Comparison of ENCODE assay signal across 8 cellular contexts in the genomic region with DNA sequence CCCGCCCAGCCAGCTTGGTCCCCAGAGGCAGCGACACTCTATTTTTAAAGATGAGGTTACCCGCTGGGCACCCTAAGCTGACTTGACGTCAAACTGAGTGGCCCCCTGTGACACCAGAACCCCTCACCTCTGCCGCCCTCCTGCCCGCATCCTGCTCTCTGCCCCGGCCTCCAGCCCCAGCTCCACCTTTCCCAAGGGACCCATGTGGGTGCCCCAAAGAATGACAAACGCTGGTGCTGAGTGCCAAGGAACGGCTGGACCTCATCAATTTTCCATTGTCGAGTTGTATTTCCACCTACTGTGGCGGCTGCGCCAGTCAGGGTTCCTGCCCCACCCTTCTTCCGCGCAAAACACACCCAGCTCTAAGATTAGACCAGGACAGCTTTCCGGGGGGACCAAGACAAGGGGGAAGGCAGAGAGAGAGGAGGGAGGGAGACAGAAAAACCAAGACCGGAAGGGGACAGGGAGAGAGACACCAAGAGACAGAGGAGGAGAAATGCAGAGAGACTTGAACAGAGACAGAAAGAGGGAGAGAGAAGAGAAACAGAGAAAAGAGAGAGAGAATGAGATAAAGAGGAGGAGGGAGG. TPM values are rescaled to one million over a fixed set of nuclear protein-coding genes. Genes with fewer than 3 reads are reported as not detected.
DNase-seq lines count a peak whose midpoint lies in the region; ATAC-seq, FAIRE-seq and TF ChIP-seq lines count a peak whose summit lies in the region.

No MANE protein-coding gene starts in this region.

- peaks cover 47% of the 10 kb centered on the region for H3K79me2 ChIP-seq in GM12878 (ENCODE audit: control insufficient read depth, insufficient read depth, low read length)

- SMC1A ChIA-PET in GM12878 (lab: Charles Lee; ENCODE audit: uncharacterized antibody, unreplicated experiment) = interaction anchor here (0.7 to 2.8 kb wide), 5 partner anchors 10 to 100 kb away, joined by 3 to 20 read pairs (median 5); no protein-coding TSS in a partner anchor

- H3K27ac Mint-ChIP-seq in CD4-positive, alpha-beta memory T cell = peak overlapping the region; percentile 93 to 98 (median 97)

- H2AFZ ChIP-seq in GM12878 (ENCODE audit: control insufficient read depth, low read depth, low read length) = no peak overlapping the region

- BruUV-seq in GM12878 (replicated peaks; lab: Mats Ljungman, UMichigan) = TSS peak; percentile 45

- H3K4me1 Mint-ChIP-seq in CD4-positive, alpha-beta memory T cell = peaks cover 16 to 59% (median 36%) of the 10 kb centered on the region in 4 donors

- H3K36me3 Mint-ChIP-seq in CD4-positive, alpha-beta memory T cell = peaks cover 6 to 15% of the 10 kb centered on the region in 2 donors

- H3K4me3 ChIP-seq in CD4-positive, alpha-beta memory T cell (ENCODE audit: low read length in 2 of 2) = peak overlapping the region; percentile 77 to 78
- H3K4me3 ChIP-seq in HUES64 (ENCODE audit: low read length) = peak overlapping the region; percentile 64
- H3K4me3 ChIP-seq in GM12878 = peak overlapping the region; percentile 77
- H3K4me3 ChIP-seq in mononuclear cell (ENCODE audit: low read length) = peak overlapping the region; percentile 59

- peak overlapping the region; percentile 60 for H3K27ac ChIP-seq in CD4-positive, alpha-beta memory T cell (ENCODE audit: low read depth, low read length)
- no peak overlapping the region for H3K27ac ChIP-seq in HUES64 (ENCODE audit: low read depth, low read length)
- peak overlapping the region; percentile 81 for H3K27ac ChIP-seq in GM12878 (ENCODE audit: control insufficient read depth, insufficient read depth)

- FAIRE-seq in GM12878 (lab: Jason Lieb, UNC) = no peak

- peak; percentile 48 for ATAC-seq in GM12878

- peak overlapping the region; percentile 96 to 100 (median 98) for H3K4me3 Mint-ChIP-seq in CD4-positive, alpha-beta memory T cell

- H4K20me1 ChIP-seq in GM12878 (ENCODE audit: control insufficient read depth, insufficient read depth) = no peaks in the 10 kb centered on the region

- peak overlapping the region; percentile 95 for H3K4me2 ChIP-seq in GM12878 (ENCODE audit: control insufficient read depth, insufficient read depth)

- no peaks in the 10 kb centered on the region for H3K27me3 Mint-ChIP-seq in CD4-positive, alpha-beta memory T cell

- peaks cover 0 to 2% (median 0%) of the 10 kb centered on the region in 8 donors for H3K9me3 Mint-ChIP-seq in CD4-positive, alpha-beta memory T cell

- H3K9ac ChIP-seq in HUES64 (ENCODE audit: low read depth, low read length) (no peak overlapping the region), GM12878 (ENCODE audit: control insufficient read depth, insufficient read depth, low read length) (peak overlapping the region; percentile 86)

- WGBS in HUES64 = 50% methylated on average over 12 of the region's 16 CpGs
- 3% methylated on average over 16 of the region's 16 CpGs for whole genome bisulfite sequencing in GM12878 (ENCODE audit: insufficient coverage, insufficient replicate concordance, low lambda C conversion rate, missing lambda C conversion rate)

- no peaks in the 10 kb centered on the region for H3K36me3 ChIP-seq in CD4-positive, alpha-beta memory T cell (ENCODE audit: insufficient read depth, low read length)
- H3K36me3 ChIP-seq in HUES64 (ENCODE audit: insufficient read depth, low read length) = no peaks in the 10 kb centered on the region
- no peaks in the 10 kb centered on the region for H3K36me3 ChIP-seq in GM12878 (ENCODE audit: control insufficient read depth in 2 of 2, insufficient read depth in 2 of 2, low read length in 1 of 2)

- CTCF ChIA-PET in CD4-positive, alpha-beta memory T cell (lab: Charles Lee; ENCODE audit: partially characterized antibody) = interaction anchor here (0.7 to 2.1 kb wide), 3 partner anchors 11 to 52 kb away, joined by 3 to 9 read pairs (median 3); no protein-coding TSS in a partner anchor
- CTCF ChIA-PET in GM12878 (lab: Yijun Ruan, JAX) = interaction anchor here (1.3 to 2.3 kb wide), 5 partner anchors 10 to 251 kb away, joined by 4 to 14 read pairs (median 8); no protein-coding TSS in a partner anchor

- TF ChIP-seq POLR2A in GM12878 (IDR thresholded peaks at IDR 0.05; ENCODE audit: low read depth, low read length) = no peak

- RAD21 ChIA-PET in GM12878 (lab: Charles Lee; ENCODE audit: unreplicated experiment) = interaction anchor here (1.8 to 3.1 kb wide), 2 partner anchors 11 to 60 kb away, joined by 4 to 17 read pairs; no protein-coding TSS in a partner anchor

- TF ChIP-seq EP300 in GM12878 (IDR thresholded peaks at IDR 0.05; ENCODE audit: borderline replicate concordance in 1 of 2, control insufficient read depth in 1 of 2, low read depth in 2 of 2, low read length in 2 of 2) = no peak

- POLR2A ChIA-PET in CD4-positive, alpha-beta memory T cell (lab: Charles Lee; ENCODE audit: partially characterized antibody) = interaction anchor here (1.1 to 1.9 kb wide), 5 partner anchors 11 to 33 kb away, joined by 5 to 16 read pairs (median 5); no protein-coding TSS in a partner anchor
- POLR2A ChIA-PET in GM12878 (lab: Charles Lee) = interaction anchor here (0.7 to 1.9 kb wide), 6 partner anchors 11 to 103 kb away, joined by 3 to 10 read pairs (median 6); no protein-coding TSS in a partner anchor

- no peaks in the 10 kb centered on the region for H3K27me3 ChIP-seq in CD4-positive, alpha-beta memory T cell (ENCODE audit: insufficient read depth, low read length)
- H3K27me3 ChIP-seq in HUES64 (ENCODE audit: insufficient read depth, low read length) (peaks cover 14% of the 10 kb centered on the region), GM12878 (replicated peaks in 1 of 2; ENCODE audit: control insufficient read depth in 2 of 2, insufficient read depth in 2 of 2, low read length in 1 of 2) (no peaks in the 10 kb centered on the region), mononuclear cell (ENCODE audit: insufficient read depth, low read length) (no peaks in the 10 kb centered on the region)

- TF ChIP-seq CTCF in GM12878 (IDR thresholded peaks at IDR 0.05 in 2 of 3, conservative IDR thresholded peaks at IDR 0.05 in 1 of 3; ENCODE audit: control insufficient read depth in 2 of 3, extremely low read depth in 1 of 3, insufficient read depth in 1 of 3, low read depth in 3 of 3, low read length in 3 of 3) = no peak

- TF ChIP-seq RAD21 in GM12878 (IDR thresholded peaks at IDR 0.05; ENCODE audit: insufficient read depth, low read depth, low read length) = no peak

- H3K4me1 ChIP-seq in CD4-positive, alpha-beta memory T cell (ENCODE audit: insufficient read depth, low read length) = peaks cover 41% of the 10 kb centered on the region
- H3K4me1 ChIP-seq in HUES64 (ENCODE audit: insufficient read depth, low read length) (no peaks in the 10 kb centered on the region), GM12878 (ENCODE audit: control insufficient read depth, insufficient read depth, low read length) (peaks cover 5% of the 10 kb centered on the region), mononuclear cell (ENCODE audit: insufficient read depth, low read length) (peaks cover 28% of the 10 kb centered on the region)

- no peaks in the 10 kb centered on the region for H3K9me3 ChIP-seq in CD4-positive, alpha-beta memory T cell (ENCODE audit: control insufficient read depth in 1 of 2, low read length in 2 of 2)
- H3K9me3 ChIP-seq in HUES64 (ENCODE audit: insufficient read depth, low read depth, low read length) (no peaks in the 10 kb centered on the region), GM12878 (replicated peaks; ENCODE audit: control insufficient read depth, insufficient read depth, low read length) (no peaks in the 10 kb centered on the region), mononuclear cell (ENCODE audit: low read depth, low read length) (no peaks in the 10 kb centered on the region)

- in situ Hi-C loops in GM12878 (cut with MboI) = loop anchor here (5.0 kb wide), 1 partner anchor 101 kb away; no protein-coding TSS in a partner anchor

- DNase-seq in CD4-positive, alpha-beta memory T cell = peak; percentile 33 to 63 (median 35)
- DNase-seq in GM12878 (ENCODE audit: low read depth, low spot score) = peak; percentile 11
- no peak for DNase-seq in H4 (ENCODE audit: low spot score)
- DNase-seq in NCI-H345 (lab: John Stamatoyannopoulos, UW) = no peak
- no peak for DNase-seq in NCI-H1694 treated with DMSO at 0.1 percent for 48 hours (lab: John Stamatoyannopoulos, UW)
- no peak for DNase-seq in NCI-H2196 treated with DMSO at 0.1 percent for 48 hours (lab: John Stamatoyannopoulos, UW; ENCODE audit: unreplicated experiment)

- intact Hi-C loops in CD4-positive, alpha-beta memory T cell (cut with micrococcal nuclease) = loop anchor here (5.0 kb wide), 1 partner anchor 36 kb away; no protein-coding TSS in a partner anchor
- intact Hi-C loops in GM12878 (cut with micrococcal nuclease; ENCODE audit: unreplicated experiment) = loop anchor here (1.0 to 5.0 kb wide), 2 partner anchors 11 to 54 kb away; no protein-coding TSS in a partner anchor

TF ChIP-seq in GM12878, 131 proteins besides CTCF, POLR2A, EP300 and RAD21 (continues in another document):
- TF ChIP-seq ZNF384 (IDR thresholded peaks at IDR 0.05; ENCODE audit: borderline replicate concordance, low read depth, low read length) (peak; percentile 39; the same call in 1 of the 2 replicates), STAT1 (conservative IDR thresholded peaks at IDR 0.05) (0 out of 2 replicates have a peak, but pooled peaks have one; percentile 43), EGR1 (IDR thresholded peaks at IDR 0.05; ENCODE audit: borderline replicate concordance in 1 of 2, low read depth in 2 of 2, low read length in 2 of 2) (no peak)

RNA-seq across cellular contexts. Expression of a gene that starts 2.0 kb away (rescaled TPM):
- total RNA-seq in CD4-positive, alpha-beta memory T cell = 10 to 100 TPM; 66.7 to 70.2 TPM
- 10 to 100 TPM; 63.0 to 73.9 TPM for polyA plus RNA-seq in CD4-positive, alpha-beta memory T cell
- polyA plus RNA-seq in HUES64 (2013, experiment 1 of 2) = 20.9 TPM
- 21.7 TPM for polyA plus RNA-seq in HUES64 (2013, experiment 2 of 2)
- 103 and 121 TPM in 2 replicates for total RNA-seq in GM12878 (2013; cell fraction: nucleolus; rRNA removed)
- total RNA-seq in GM12878 (2014; rRNA removed) (22.6 and 24.1 TPM in 2 replicates), GM12878 (2014; rRNA removed; fragmentation: Illumina TruSeq; extraction: Trizol) (24.6 and 28.7 TPM in 2 replicates), GM12878 (2021) (29.0 and 34.6 TPM in 2 replicates), mononuclear cell (72.7 TPM)
- polyA plus RNA-seq in GM12878 (2011; ENCODE audit: low read depth) = 13.3 TPM
- polyA plus RNA-seq in GM12878 (2011; rRNA removed) (45.3 and 46.5 TPM in 2 replicates), GM12878 (2014; fragmentation: Illumina TruSeq; extraction: Trizol) (26.4 and 29.1 TPM in 2 replicates), GM12878 (2014; fragmentation: Nextera tagmentation; extraction: Ambion mirVana) (1 to 10 TPM; 3.9 to 5.4 TPM), GM12878 (2014; rRNA removed) (24.4 and 27.3 TPM in 2 replicates), GM12878 (2016; fragmentation: Nextera tagmentation; extraction: Ambion mirVana) (10 to 100 TPM; 22.4 to 23.4 TPM)
- 30.1 and 31.0 TPM in 2 replicates for polyA plus RNA-seq in GM12878 (2011; cell fraction: cytosol; rRNA removed)
- polyA plus RNA-seq in GM12878 (2011; cell fraction: nucleus; rRNA removed) = 21.7 and 24.7 TPM in 2 replicates
- 22.8 and 27.7 TPM in 2 replicates for polyA plus RNA-seq in GM12878 (2012)
- polyA minus RNA-seq in GM12878 (2011; rRNA and poly(A)+ RNA removed) = 31.8 and 43.3 TPM in 2 replicates
- 14.0 and 18.0 TPM in 2 replicates for polyA minus RNA-seq in GM12878 (2011; cell fraction: cytosol; rRNA and poly(A)+ RNA removed)
- 12.5 and 17.6 TPM in 2 replicates for polyA minus RNA-seq in GM12878 (2011; cell fraction: nucleus; rRNA and poly(A)+ RNA removed)
- 5.4 and 20.4 TPM in 2 replicates for total RNA-seq in H4 (2014; rRNA removed; shearing (Covaris generic))

Comparison
In these comparisons a context has a peak if more than half of its experiments do, and no peak if none do; other contexts are left out.
1. DNase-seq: peak in CD4-positive, alpha-beta memory T cell (5 of 5) and GM12878 (single experiment); none in H4 (single experiment), NCI-H345 (single experiment), NCI-H1694 treated with DMSO at 0.1 percent for 48 hours (single experiment) and NCI-H2196 treated with DMSO at 0.1 percent for 48 hours (single experiment).
2. Peak in every context shown above with its lines, with median percentiles within 50 percentile points of each other: H3K4me3 ChIP-seq.